Comparison of ENCODE assay signal across 27 cellular contexts in the genomic region with DNA sequence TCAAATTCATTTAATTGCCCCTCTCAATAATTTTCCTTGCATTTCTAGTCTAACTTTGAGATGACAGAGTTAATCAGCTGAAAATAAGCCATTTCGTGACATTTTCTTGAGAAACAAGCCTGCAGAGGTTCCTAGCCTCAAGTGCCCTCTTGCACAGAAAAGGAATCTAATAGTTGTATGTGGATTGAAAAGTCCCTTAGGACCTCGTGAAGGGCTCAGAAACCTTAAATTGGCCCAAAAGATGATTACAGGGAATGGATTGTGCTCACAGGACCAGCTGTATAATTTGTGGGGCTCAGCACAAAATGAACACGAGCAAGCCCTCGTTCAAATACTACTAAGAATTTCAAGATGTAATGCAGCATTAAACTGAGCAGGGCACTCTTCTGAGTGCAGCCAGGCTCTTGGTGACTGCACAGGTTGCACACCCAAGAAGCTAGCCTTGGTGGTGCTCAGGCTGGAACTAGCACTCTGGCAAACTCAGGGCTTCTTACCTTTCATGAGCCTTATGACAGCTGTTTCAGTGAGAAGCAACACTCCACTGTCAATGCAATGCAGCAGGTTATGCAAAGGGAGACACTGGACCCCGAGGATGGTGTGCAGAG.
"Had no signal": no experiment of that assay in that cellular context is flagged by ENCODE, and none has a peak within 500 bp of the region (broad histone marks: within the 10 kb centered on the region; RNA-seq: fewer than 3 reads in every experiment).

No MANE protein-coding gene starts in this region.

- FAIRE-seq: endothelial cell of umbilical vein had no signal

- H3K4me2 ChIP-seq: SK-N-SH, smooth muscle cell had no signal

- H3K4me3 ChIP-seq: breast epithelium, heart right ventricle, lung, mucosa of descending colon, ovary, smooth muscle cell, upper lobe of right lung had no signal

- H3K9ac ChIP-seq: SK-N-SH had no signal

- DNase-seq: activated CD4-positive, alpha-beta memory T cell treated with anti-CD3 and anti-CD28 coated beads, Interleukin-2, amount 10 ng/mL, durations not matched to agents 7 days and 5 days; activated CD4-positive, alpha-beta T cell treated with anti-CD3 and anti-CD28 coated beads, Interleukin-2, amount 10 ng/mL, durations not matched to agents 24 days and 14 days; activated CD4-positive, CD25-positive, alpha-beta regulatory T cell treated with anti-CD3 and anti-CD28 coated beads, Interleukin-2, amount 50 U/mL, for 72 hours; activated CD8-positive, alpha-beta memory T cell treated with anti-CD3 and anti-CD28 coated beads, Interleukin-2, amount 50 U/mL, for 48 hours; activated gamma-delta T cell; activated naive CD4-positive, alpha-beta T cell treated with anti-CD3 and anti-CD28 coated beads, Interleukin-2, amount 10 ng/mL, durations not matched to agents 7 days and 5 days; activated naive CD8-positive, alpha-beta T cell treated with anti-CD3 and anti-CD28 coated beads, Interleukin-2, amount 10 ng/mL, durations not matched to agents 7 days and 5 days; activated T-cell treated with anti-CD3 and anti-CD28 coated beads, Interleukin-2, amount 50 U/mL, for 24 hours; amniotic stem cell; central memory CD4-positive, alpha-beta T cell; foreskin keratinocyte; heart right ventricle; kidney glomerular epithelial cell; mucosa of descending colon; ovary; retina; SK-N-SH; stimulated activated CD4-positive, alpha-beta T cell treated with anti-CD3 and anti-CD28 coated beads, Interleukin-15, amount 100 ng/mL, for 24 hours; stimulated activated CD4-positive, alpha-beta T cell treated with anti-CD3 and anti-CD28 coated beads, Interleukin-2, amount 100 ng/mL, for 24 hours; stimulated activated naive CD4-positive, alpha-beta T cell; SW 1271; T1000; upper lobe of right lung had no signal

- H3K36me3 ChIP-seq: breast epithelium, ovary had no signal

- H3K9me3 ChIP-seq: breast epithelium, heart right ventricle, mucosa of descending colon, ovary, SK-N-SH, upper lobe of right lung had no signal

- H3K27ac ChIP-seq: foreskin keratinocyte, ovary, upper lobe of right lung had no signal

- H3K27me3 ChIP-seq: breast epithelium, foreskin keratinocyte, heart right ventricle, ovary, upper lobe of right lung had no signal
